In the genomic region with DNA sequence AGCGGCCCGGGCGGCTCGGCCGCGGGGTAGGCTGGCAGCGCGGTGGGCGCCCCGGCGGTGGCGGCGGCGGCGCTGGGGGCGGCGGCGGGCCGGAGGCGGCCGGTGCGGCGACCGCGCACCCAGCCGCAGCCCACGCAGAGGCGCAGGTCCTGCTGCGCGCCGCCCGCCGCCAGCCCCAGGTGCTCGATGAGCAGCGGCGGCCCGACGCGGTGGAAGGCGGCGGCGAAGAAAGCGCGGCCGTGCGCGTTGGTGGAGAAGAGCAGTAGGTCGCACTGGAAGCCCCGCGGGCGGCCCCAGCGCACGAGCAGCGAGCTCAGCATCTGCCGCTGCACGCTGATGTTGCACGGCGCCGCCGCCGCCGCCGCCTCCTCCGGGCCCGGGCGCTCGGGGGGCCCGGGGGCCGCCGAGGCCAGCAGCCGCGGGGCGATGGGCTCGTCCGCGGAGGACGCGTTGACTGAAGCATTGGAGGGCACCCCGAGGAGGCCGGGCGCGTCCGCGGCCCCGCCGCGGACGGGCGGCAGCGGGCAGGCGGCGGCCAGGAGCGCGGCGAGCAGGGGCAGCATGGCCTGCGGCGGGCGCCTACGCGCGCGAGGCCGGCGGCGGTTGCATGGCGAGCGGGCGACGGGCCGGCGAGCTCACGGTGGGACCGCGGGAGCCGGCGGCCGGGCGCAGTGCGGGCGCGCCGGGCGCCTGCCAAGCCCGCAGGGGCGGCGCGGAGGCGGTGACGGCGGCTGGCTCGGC, we compare ENCODE assay signal across 1 cellular context.
TF ChIP-seq lines count a peak whose summit lies in the region.

No MANE protein-coding gene starts in this region.

TF ChIP-seq in IMR-90, 13 proteins besides CTCF, POLR2A, EP300 and RAD21 (continued from another document):
- no peak for TF ChIP-seq MAZ (IDR thresholded peaks at IDR 0.05; ENCODE audit: borderline replicate concordance, low read depth, low read length)
